In genomic region chr4:100317032-100317864, GRCh38 we compare ENCODE assay signal across 21 cellular contexts.
DNase-seq lines count a peak whose midpoint lies in the region; ATAC-seq and TF ChIP-seq lines count a peak whose summit lies in the region.
"Had no signal": no experiment of that assay in that cellular context is flagged by ENCODE, and none has a peak within 500 bp of the region (broad histone marks: within the 10 kb centered on the region; RNA-seq: fewer than 3 reads in every experiment).

No MANE protein-coding gene starts in this region.

- ATAC-seq in GM18517 (IDR thresholded peaks at IDR 0.05; ENCODE audit: unreplicated experiment) = no peak
- ATAC-seq: naive thymus-derived CD4-positive, alpha-beta T cell; stimulated activated effector memory CD8-positive, alpha-beta T cell treated with anti-CD3 and anti-CD28 coated beads, Interleukin-12 subunit alpha, Interleukin-12 subunit beta, amount 100 ng/mL, for 72 hours had no signal

- H3K27me3 ChIP-seq in adipocyte (replicated peaks; ENCODE audit: control insufficient read depth, insufficient read depth, low read length) = no peaks in the 10 kb centered on the region

- peak; percentile 19 for DNase-seq in AG20443 (ENCODE audit: low spot score)
- DNase-seq in adipocyte (ENCODE audit: low read depth) = peak; percentile 55
- peak; percentile 49 for DNase-seq in fibroblast of mammary gland (ENCODE audit: low read depth)
- DNase-seq in retina = peak; percentile 50
- no peak for DNase-seq in activated naive CD4-positive, alpha-beta T cell treated with Interleukin-2 at 50 U/mL for 16 hours
- no peak for DNase-seq in activated CD4-positive, CD25-positive, alpha-beta regulatory T cell treated with anti-CD3 and anti-CD28 coated beads, Interleukin-2, amount 50 U/mL, for 72 hours
- DNase-seq in amniotic stem cell (lab: John Stamatoyannopoulos, UW) = no peak
- DNase-seq: activated CD4-positive, alpha-beta T cell treated with anti-CD3 and anti-CD28 coated beads, Interleukin-2, amount 50 U/mL, for 1 hour; activated naive CD4-positive, alpha-beta T cell treated with anti-CD3 and anti-CD28 coated beads, Interleukin-2, amount 10 ng/mL, durations not matched to agents 7 days and 5 days; activated T-cell treated with anti-CD3 and anti-CD28 coated beads for 4 hours; CD8-positive, alpha-beta memory T cell; effector CD8-positive, alpha-beta T cell; EL; foreskin melanocyte; naive thymus-derived CD4-positive, alpha-beta T cell; NCI-H1436 treated with DMSO at 0.1 percent for 48 hours; SW 1271; trophoblast cell had no signal

- no peaks in the 10 kb centered on the region for H3K36me3 ChIP-seq in adipocyte (ENCODE audit: control insufficient read depth, insufficient read depth, low read length, severe bottlenecking)

- H3K4me3 ChIP-seq in adipocyte (ENCODE audit: low read length) (peak overlapping the region; percentile 64), fibroblast of mammary gland (ENCODE audit: control insufficient read depth, low read depth, low read length) (no peak overlapping the region)

- peaks cover 19% of the 10 kb centered on the region for H3K4me1 ChIP-seq in adipocyte (ENCODE audit: control insufficient read depth, insufficient read depth, low read length)
- H3K4me1 ChIP-seq: parathyroid adenoma had no signal

- peak overlapping the region; percentile 3 for H3K9ac ChIP-seq in adipocyte (ENCODE audit: low read length)
- H3K9ac ChIP-seq: parathyroid adenoma had no signal

- H3K9me3 ChIP-seq in adipocyte (ENCODE audit: control insufficient read depth, low read length) = no peaks in the 10 kb centered on the region

- no peak for TF ChIP-seq CTCF in fibroblast of mammary gland (conservative IDR thresholded peaks at IDR 0.05; ENCODE audit: control insufficient read depth, insufficient read depth, low read depth, low read length)

Comparison
In these comparisons a context has a peak if more than half of its experiments do, and no peak if none do; other contexts are left out.
1. DNase-seq: peak in AG20443 (single experiment), adipocyte (single experiment), fibroblast of mammary gland (single experiment) and retina (single experiment); none in activated naive CD4-positive, alpha-beta T cell treated with Interleukin-2 at 50 U/mL for 16 hours (single experiment), activated CD4-positive, CD25-positive, alpha-beta regulatory T cell treated with anti-CD3 and anti-CD28 coated beads, Interleukin-2, amount 50 U/mL, for 72 hours (single experiment) and amniotic stem cell (single experiment).